21 cellular contexts compared by ENCODE assay signal in genomic region chr16:64627288-64627687, GRCh38.
DNase-seq lines count a peak whose midpoint lies in the region; ATAC-seq and TF ChIP-seq lines count a peak whose summit lies in the region.
"Had no signal": no experiment of that assay in that cellular context is flagged by ENCODE, and none has a peak within 500 bp of the region (broad histone marks: within the 10 kb centered on the region; RNA-seq: fewer than 3 reads in every experiment).

No MANE protein-coding gene starts in this region.

- H2BK120ac ChIP-seq in mesendoderm (ENCODE audit: low read depth, low read length) = no peak overlapping the region

- ATAC-seq in WTC11 = peak; percentile 89
- no peak for ATAC-seq in GM21423 (IDR thresholded peaks at IDR 0.05; ENCODE audit: unreplicated experiment)
- ATAC-seq in HG02678 (IDR thresholded peaks at IDR 0.05; ENCODE audit: unreplicated experiment) = no peak
- ATAC-seq: naive thymus-derived CD8-positive, alpha-beta T cell had no signal

- no peak overlapping the region for H3K18ac ChIP-seq in mesendoderm (ENCODE audit: low read length)

- H3K27me3 Mint-ChIP-seq in WTC11 (ENCODE audit: low read depth) = no peaks in the 10 kb centered on the region
- no peaks in the 10 kb centered on the region for H3K27me3 Mint-ChIP-seq in CD14-positive monocyte (ENCODE audit: low read depth in 3 of 3)
- H3K27me3 Mint-ChIP-seq: activated naive CD4-positive, alpha-beta T cell treated with anti-CD3 and anti-CD28 coated beads, Interleukin-2, amount 10 ng/mL, durations not matched to agents 7 days and 5 days; naive thymus-derived CD8-positive, alpha-beta T cell had no signal

- no peak overlapping the region for H3K27ac ChIP-seq in mesendoderm (ENCODE audit: low read depth, low read length)
- H3K27ac ChIP-seq: BLaER1 treated with 17β-estradiol and CSF1 and Interleukin-3, amounts not matched to agents 10 nM and 100 nM; esophagus muscularis mucosa; Peyer's patch; transverse colon had no signal

- H3K4me3 Mint-ChIP-seq in WTC11 (no peak overlapping the region), CD14-positive monocyte (no peak overlapping the region)
- H3K4me3 Mint-ChIP-seq: activated naive CD4-positive, alpha-beta T cell treated with anti-CD3 and anti-CD28 coated beads, Interleukin-2, amount 10 ng/mL, durations not matched to agents 7 days and 5 days; HFFc6; naive thymus-derived CD8-positive, alpha-beta T cell had no signal

- H3K27me3 ChIP-seq in mesendoderm (ENCODE audit: insufficient read depth, low read length, poor library complexity) = no peaks in the 10 kb centered on the region
- H3K27me3 ChIP-seq: BLaER1 treated with 17β-estradiol and CSF1 and Interleukin-3, amounts not matched to agents 10 nM and 100 nM; esophagus muscularis mucosa; Peyer's patch; transverse colon had no signal

- in situ Hi-C loops in G401 (cut with HindIII; ENCODE audit: low sequenced_read_pairs) = no loop called here

- H4K8ac ChIP-seq in mesendoderm (ENCODE audit: low read depth, low read length) = no peak overlapping the region

- no peaks in the 10 kb centered on the region for H3K9me3 Mint-ChIP-seq in WTC11
- H3K9me3 Mint-ChIP-seq in CD14-positive monocyte = peaks cover 2 to 25% (median 10%) of the 10 kb centered on the region in 7 donors
- H3K9me3 Mint-ChIP-seq: activated naive CD4-positive, alpha-beta T cell treated with anti-CD3 and anti-CD28 coated beads, Interleukin-2, amount 10 ng/mL, durations not matched to agents 7 days and 5 days; HFFc6 had no signal

- intact Hi-C loops in CD14-positive monocyte (cut with micrococcal nuclease) = no loop called here

- peak; percentile 25 for DNase-seq in G401 (ENCODE audit: low spot score)
- peak; percentile 13 for DNase-seq in NB4 (ENCODE audit: low read depth)
- peak; percentile 31 for DNase-seq in WTC11 (ENCODE audit: low spot score)
- DNase-seq in mesendoderm = peak; percentile 44
- DNase-seq in NCI-H1930 (lab: John Stamatoyannopoulos, UW) = no peak
- DNase-seq in CD14-positive monocyte (ENCODE audit: low spot score) = no peak
- DNase-seq: activated CD4-positive, alpha-beta T cell treated with anti-CD3 and anti-CD28 coated beads, Interleukin-2, amount 50 U/mL, for 1 hour; activated naive CD4-positive, alpha-beta T cell treated with anti-CD3 and anti-CD28 coated beads, Interleukin-2, amount 10 ng/mL, durations not matched to agents 7 days and 5 days; DMS79 treated with DMSO at 0.1 percent for 48 hours; HFFc6; mammary epithelial cell; naive thymus-derived CD8-positive, alpha-beta T cell; NCI-H774; Peyer's patch; transverse colon had no signal

- no peak for TF ChIP-seq POLR2A in NB4 (IDR thresholded peaks at IDR 0.05; ENCODE audit: extremely low read depth, insufficient read length)

- H3K4ac ChIP-seq in mesendoderm (ENCODE audit: low read depth, low read length) = no peak overlapping the region

- H3K23ac ChIP-seq in mesendoderm (ENCODE audit: low read length) = no peak overlapping the region

- H3K4me1 Mint-ChIP-seq in WTC11 (no peaks in the 10 kb centered on the region), CD14-positive monocyte (no peaks in the 10 kb centered on the region)
- H3K4me1 Mint-ChIP-seq: activated naive CD4-positive, alpha-beta T cell treated with anti-CD3 and anti-CD28 coated beads, Interleukin-2, amount 10 ng/mL, durations not matched to agents 7 days and 5 days; naive thymus-derived CD8-positive, alpha-beta T cell had no signal

- H3K79me2 ChIP-seq in mesendoderm (ENCODE audit: control insufficient read depth, insufficient read depth, low read length) = no peaks in the 10 kb centered on the region

- no peaks in the 10 kb centered on the region for H3K79me1 ChIP-seq in mesendoderm (ENCODE audit: low read length)

- H3K4me3 ChIP-seq in NB4 (ENCODE audit: low read depth, low read length) (no peak overlapping the region), mesendoderm (ENCODE audit: low read length) (no peak overlapping the region)
- H3K4me3 ChIP-seq: BLaER1 treated with 17β-estradiol and CSF1 and Interleukin-3, amounts not matched to agents 10 nM and 100 nM; esophagus muscularis mucosa; Peyer's patch; smooth muscle cell; transverse colon had no signal

- no peak overlapping the region for H3K56ac ChIP-seq in mesendoderm (ENCODE audit: low read length)

- no peak overlapping the region for H4K5ac ChIP-seq in mesendoderm (ENCODE audit: low read length)

- CTCF ChIA-PET in WTC11 (lab: Charles Lee) = no interaction called here

- no peaks in the 10 kb centered on the region for H3K4me1 ChIP-seq in mesendoderm (ENCODE audit: control insufficient read depth, low read depth, low read length)
- H3K4me1 ChIP-seq: BLaER1 treated with 17β-estradiol and CSF1 and Interleukin-3, amounts not matched to agents 10 nM and 100 nM; esophagus muscularis mucosa; Peyer's patch; transverse colon had no signal

- H3K36me3 ChIP-seq in mesendoderm (ENCODE audit: control insufficient read depth, insufficient read depth, low read length) = no peaks in the 10 kb centered on the region
- H3K36me3 ChIP-seq: BLaER1 treated with 17β-estradiol and CSF1 and Interleukin-3, amounts not matched to agents 10 nM and 100 nM; esophagus muscularis mucosa; Peyer's patch; transverse colon had no signal

- no CpG with 5 or more reads among the region's 4 CpGs for WGBS in mesendoderm (ENCODE audit: extremely low coverage, insufficient coverage, low lambda C conversion rate)

- TF ChIP-seq CTCF in NB4 (IDR thresholded peaks at IDR 0.05; ENCODE audit: low read depth, low read length) (no peak), WTC11 (IDR thresholded peaks at IDR 0.05) (no peak), CD14-positive monocyte (IDR thresholded peaks at IDR 0.05) (no peak)

- H3K27ac Mint-ChIP-seq in WTC11 (no peak overlapping the region), CD14-positive monocyte (no peak overlapping the region)
- H3K27ac Mint-ChIP-seq: activated naive CD4-positive, alpha-beta T cell treated with anti-CD3 and anti-CD28 coated beads, Interleukin-2, amount 10 ng/mL, durations not matched to agents 7 days and 5 days; HFFc6; naive thymus-derived CD8-positive, alpha-beta T cell; progenitor cell of endocrine pancreas had no signal

- no peak overlapping the region for H2BK5ac ChIP-seq in mesendoderm (ENCODE audit: low read length)

- H3K4me2 ChIP-seq in mesendoderm (ENCODE audit: low read length) = no peak overlapping the region
- H3K4me2 ChIP-seq: BLaER1 treated with 17β-estradiol and CSF1 and Interleukin-3, amounts not matched to agents 10 nM and 100 nM; smooth muscle cell had no signal

- no peak overlapping the region for H2AK5ac ChIP-seq in mesendoderm (ENCODE audit: low read length)

- POLR2A ChIA-PET in WTC11 (lab: Charles Lee) = no interaction called here

- no peak overlapping the region for H3K9ac ChIP-seq in mesendoderm (ENCODE audit: low read length)
- H3K9ac ChIP-seq: BLaER1 treated with 17β-estradiol and CSF1 and Interleukin-3, amounts not matched to agents 10 nM and 100 nM had no signal

- H3K36me3 Mint-ChIP-seq in WTC11 = no peaks in the 10 kb centered on the region
- H3K36me3 Mint-ChIP-seq in CD14-positive monocyte = no peaks in the 10 kb centered on the region
- H3K36me3 Mint-ChIP-seq: activated naive CD4-positive, alpha-beta T cell treated with anti-CD3 and anti-CD28 coated beads, Interleukin-2, amount 10 ng/mL, durations not matched to agents 7 days and 5 days; naive thymus-derived CD8-positive, alpha-beta T cell had no signal

- no peak overlapping the region for H2BK15ac ChIP-seq in mesendoderm (replicated peaks; ENCODE audit: low read depth)

TF ChIP-seq in WTC11, 78 proteins besides CTCF, POLR2A, EP300 and RAD21 (continues in another document):
- no peak for TF ChIP-seq ATF2 (CRISPR knock-in tag; IDR thresholded peaks at IDR 0.05; ENCODE audit: borderline replicate concordance, low read depth)
- TF ChIP-seq TEAD1 (CRISPR knock-in tag; IDR thresholded peaks at IDR 0.05) = no peak
- TF ChIP-seq E2F1 (CRISPR knock-in tag; IDR thresholded peaks at IDR 0.05) = no peak
- no peak for TF ChIP-seq PRRX2 (CRISPR knock-in tag; IDR thresholded peaks at IDR 0.05)

Comparison
In these comparisons a context has a peak if more than half of its experiments do, and no peak if none do; other contexts are left out.
1. DNase-seq: peak in G401 (single experiment), NB4 (single experiment), WTC11 (single experiment) and mesendoderm (single experiment); none in NCI-H1930 (0 of 2) and CD14-positive monocyte (single experiment).